19 cellular contexts compared by ENCODE assay signal in the genomic region with DNA sequence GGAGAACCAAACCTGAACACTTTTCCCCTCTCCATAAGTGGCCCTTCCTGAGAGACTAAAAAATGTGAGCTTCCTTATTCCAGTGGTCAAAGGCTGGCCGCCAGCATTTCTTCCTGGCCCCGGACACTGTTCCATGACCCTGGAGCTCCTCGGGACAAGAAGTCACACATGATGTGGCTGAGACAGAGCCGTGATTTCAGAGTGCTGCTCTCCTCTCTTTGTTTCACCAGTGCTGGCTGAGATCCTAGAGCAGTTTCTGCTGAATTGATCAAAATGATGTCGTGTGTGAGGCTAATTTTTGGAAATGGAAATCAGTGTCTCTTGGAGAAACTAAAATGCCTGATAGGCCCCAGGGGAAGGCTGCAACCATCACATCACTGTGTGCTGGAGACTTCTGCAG.
A peak's percentile ranks its signal among the peaks of the same experiment; 100 is the strongest.
DNase-seq lines count a peak whose midpoint lies in the region; ATAC-seq and TF ChIP-seq lines count a peak whose summit lies in the region.
"Had no signal": no experiment of that assay in that cellular context is flagged by ENCODE, and none has a peak within 500 bp of the region (broad histone marks: within the 10 kb centered on the region; RNA-seq: fewer than 3 reads in every experiment).

No MANE protein-coding gene starts in this region.

- no peak overlapping the region for H3K9ac ChIP-seq in IMR-90 (ENCODE audit: low read depth, low read length)

- no peak overlapping the region for H3K14ac ChIP-seq in IMR-90 (replicated peaks; ENCODE audit: low read depth, low read length)

- no peak overlapping the region for H3K56ac ChIP-seq in IMR-90 (ENCODE audit: extremely low read depth, insufficient read depth, low read length)

- H3K36me3 ChIP-seq in IMR-90 (ENCODE audit: control insufficient read depth, insufficient read depth, low read length) (no peaks in the 10 kb centered on the region), esophagus muscularis mucosa (no peaks in the 10 kb centered on the region), gastrocnemius medialis (no peaks in the 10 kb centered on the region)
- H3K36me3 ChIP-seq: neutrophil had no signal

- H3K4me3 ChIP-seq in IMR-90 (ENCODE audit: insufficient read depth, low read depth, low read length), result no peak overlapping the region
- H3K4me3 ChIP-seq in esophagus muscularis mucosa, result no peak overlapping the region
- H3K4me3 ChIP-seq in gastrocnemius medialis, result no peak overlapping the region
- H3K4me3 ChIP-seq: K562 had no signal

- no peaks in the 10 kb centered on the region for H3K9me3 Mint-ChIP-seq in mesothelial cell of epicardium
- H3K9me3 Mint-ChIP-seq: dendritic cell treated with granulocyte-macrophage colony-stimulating factor and Interleukin-4, amounts not matched to agents 40 ng/mL and 50 ng/mL, for 4 days; T-cell had no signal

- peak overlapping the region; percentile 30 for H3K27ac Mint-ChIP-seq in mesothelial cell of epicardium
- H3K27ac Mint-ChIP-seq: activated naive CD4-positive, alpha-beta T cell treated with anti-CD3 and anti-CD28 coated beads for 36 hours; dendritic cell treated with granulocyte-macrophage colony-stimulating factor and Interleukin-4, amounts not matched to agents 40 ng/mL and 50 ng/mL, for 4 days had no signal

- BruUV-seq in IMR-90 (replicated peaks; lab: Mats Ljungman, UMichigan), result no TSS peak

- dilution Hi-C loops in IMR-90 (cut with HindIII; ENCODE audit: low sequenced_read_pairs, unreplicated experiment), result no loop called here

- no peaks in the 10 kb centered on the region for H3K27me3 Mint-ChIP-seq in mesothelial cell of epicardium (ENCODE audit: low read depth)
- H3K27me3 Mint-ChIP-seq: dendritic cell treated with granulocyte-macrophage colony-stimulating factor and Interleukin-4, amounts not matched to agents 40 ng/mL and 50 ng/mL, for 4 days; T-cell had no signal

- peak overlapping the region; percentile 50; the same call in 1 of the 2 replicates for H4K91ac ChIP-seq in IMR-90 (ENCODE audit: insufficient read depth, low read depth, low read length)

- WGBS in IMR-90 (ENCODE audit: extremely low coverage in 2 of 2, insufficient read length in 1 of 2), 2 experiments, result 47% methylated on average over 5 of the region's 5 CpGs; no CpG with 5 or more reads in 1 of the 2 experiments
- WGBS in esophagus muscularis mucosa, result 66% methylated on average over 4 of the region's 5 CpGs

- no peak overlapping the region for H2BK5ac ChIP-seq in IMR-90 (ENCODE audit: low read depth, low read length, poor library complexity, severe bottlenecking)

- H3K4ac ChIP-seq in IMR-90 (ENCODE audit: low read depth, low read length), result peak overlapping the region; percentile 14; the same call in 1 of the 2 replicates

- in situ Hi-C loops in IMR-90 (cut with MboI; ENCODE audit: low sequenced_read_pairs) (no loop called here), gastrocnemius medialis (cut with MboI; ENCODE audit: low sequenced_read_pairs in 4 of 4) (no loop called here)

- peaks cover 13% of the 10 kb centered on the region for H3K9me1 ChIP-seq in IMR-90 (ENCODE audit: insufficient read depth, low read length)

- TF ChIP-seq RAD21 in IMR-90 (IDR thresholded peaks at IDR 0.05; ENCODE audit: low read length), result no peak

- peak overlapping the region in 1 of 2 experiments; percentile 38; a peak in 1 of 4 replicates for H4K8ac ChIP-seq in IMR-90 (ENCODE audit: low read depth in 2 of 2, low read length in 2 of 2)

- no peak overlapping the region for H2AK9ac ChIP-seq in IMR-90 (replicated peaks; ENCODE audit: low read depth, low read length, poor library complexity)

- TF ChIP-seq CTCF in IMR-90 (conservative IDR thresholded peaks at IDR 0.05; ENCODE audit: low read depth, low read length) (no peak), esophagus muscularis mucosa (IDR thresholded peaks at IDR 0.05) (no peak), mesothelial cell of epicardium (IDR thresholded peaks at IDR 0.05; ENCODE audit: unreplicated experiment) (no peak), gastrocnemius medialis (IDR thresholded peaks at IDR 0.05 in 4 of 5, conservative IDR thresholded peaks at IDR 0.05 in 1 of 5) (no peak)

- no peak overlapping the region for H2BK20ac ChIP-seq in IMR-90 (ENCODE audit: low read depth, low read length)

- H3K4me2 ChIP-seq in IMR-90 (ENCODE audit: low read depth, low read length), result no peak overlapping the region

- H3K4me1 Mint-ChIP-seq in mesothelial cell of epicardium, result peaks cover 52% of the 10 kb centered on the region

- H3K27ac ChIP-seq in IMR-90 (ENCODE audit: insufficient read depth, low read length) (no peak overlapping the region), esophagus muscularis mucosa (replicated peaks in 1 of 4) (peak overlapping the region in 3 of 4 donors; percentile 12 to 43 (median 27)), gastrocnemius medialis (no peak overlapping the region)
- H3K27ac ChIP-seq: neutrophil had no signal

- H3K23ac ChIP-seq in IMR-90 (ENCODE audit: low read depth, low read length), result no peak overlapping the region

- H3K4me1 ChIP-seq in IMR-90 (ENCODE audit: control insufficient read depth, insufficient read depth, low read length), result peaks cover 18% of the 10 kb centered on the region
- H3K4me1 ChIP-seq in esophagus muscularis mucosa, result peaks cover 0 to 11% (median 6%) of the 10 kb centered on the region in 4 donors
- H3K4me1 ChIP-seq in gastrocnemius medialis, result no peaks in the 10 kb centered on the region

- POLR2A ChIA-PET in IMR-90 (lab: Charles Lee; ENCODE audit: unreplicated experiment), result no interaction called here

- H3K79me1 ChIP-seq in IMR-90 (ENCODE audit: low read depth in 1 of 2, low read length in 2 of 2), result no peaks in the 10 kb centered on the region; a peak in 1 of 4 replicates

- H2AK5ac ChIP-seq in IMR-90 (ENCODE audit: low read depth, low read length), result peak overlapping the region; percentile 36

- intact Hi-C loops in IMR-90 (cut with micrococcal nuclease), result no loop called here
- intact Hi-C loops in esophagus muscularis mucosa (cut with DNase I), result no loop called here
- intact Hi-C loops in gastrocnemius medialis (cut with DNase I; ENCODE audit: low total_unique reads), result no loop called here

- peak overlapping the region; percentile 62; the same call in 1 of the 3 replicates for H2BK15ac ChIP-seq in IMR-90 (ENCODE audit: low read depth, low read length)

- ATAC-seq in IMR-90 (ENCODE audit: low read depth) (no peak), gastrocnemius medialis (peak; percentile 33 to 62), GM19023 (IDR thresholded peaks at IDR 0.05; ENCODE audit: unreplicated experiment) (no peak)
- ATAC-seq: K562, T-cell had no signal

- TF ChIP-seq POLR2A in IMR-90 (IDR thresholded peaks at IDR 0.05; ENCODE audit: low read depth, low read length) (no peak), esophagus muscularis mucosa (IDR thresholded peaks at IDR 0.05; ENCODE audit: low read depth) (no peak), gastrocnemius medialis (IDR thresholded peaks at IDR 0.05) (no peak)

- peak overlapping the region; percentile 0; the same call in 1 of the 2 replicates for H4K5ac ChIP-seq in IMR-90 (ENCODE audit: low read depth, low read length)

- H3K36me3 Mint-ChIP-seq in mesothelial cell of epicardium, result no peaks in the 10 kb centered on the region
- H3K36me3 Mint-ChIP-seq: T-cell had no signal

- no peak overlapping the region for H2AFZ ChIP-seq in IMR-90 (replicated peaks; ENCODE audit: low read length, poor library complexity)

- CTCF ChIA-PET in IMR-90 (lab: Yijun Ruan, JAX), result interaction anchor here (0.5 to 1.0 kb wide), 2 partner anchors 9 to 1753 kb away, joined by 3 to 7 read pairs; no protein-coding TSS in a partner anchor

- H2BK120ac ChIP-seq in IMR-90 (ENCODE audit: low read depth, low read length), result peak overlapping the region; percentile 44; the same call in 1 of the 2 replicates

- TF ChIP-seq EP300 in esophagus muscularis mucosa (IDR thresholded peaks at IDR 0.05), result no peak

- H3K4me3 Mint-ChIP-seq in mesothelial cell of epicardium, result no peak overlapping the region
- H3K4me3 Mint-ChIP-seq: activated naive CD4-positive, alpha-beta T cell treated with anti-CD3 and anti-CD28 coated beads for 36 hours; dendritic cell treated with granulocyte-macrophage colony-stimulating factor and Interleukin-4, amounts not matched to agents 40 ng/mL and 50 ng/mL, for 4 days had no signal

- H4K20me1 ChIP-seq in IMR-90 (ENCODE audit: insufficient read depth, low read length), result no peaks in the 10 kb centered on the region

- H3K27me3 ChIP-seq in IMR-90 (ENCODE audit: control insufficient read depth, insufficient read depth, low read length) (no peaks in the 10 kb centered on the region), esophagus muscularis mucosa (no peaks in the 10 kb centered on the region), gastrocnemius medialis (no peaks in the 10 kb centered on the region)
- H3K27me3 ChIP-seq: neutrophil had no signal

- no peaks in the 10 kb centered on the region for H3K9me3 ChIP-seq in IMR-90 (ENCODE audit: control insufficient read depth, insufficient read depth, low read length)
- H3K9me3 ChIP-seq in esophagus muscularis mucosa, result no peaks in the 10 kb centered on the region
- no peaks in the 10 kb centered on the region for H3K9me3 ChIP-seq in gastrocnemius medialis
- H3K9me3 ChIP-seq: neutrophil had no signal

- peak overlapping the region; percentile 9; the same call in 1 of the 2 replicates for H3K18ac ChIP-seq in IMR-90 (ENCODE audit: low read depth, low read length)

- DNase-seq in IMR-90, result no peak
- DNase-seq in esophagus muscularis mucosa (ENCODE audit: extremely low spot score), result peak; percentile 91
- no peak for DNase-seq in mesothelial cell of epicardium (ENCODE audit: low spot score in 2 of 2, unreplicated experiment in 2 of 2)
- DNase-seq in gastrocnemius medialis, result peak in 1 of 2 donors; percentile 32
- no peak for DNase-seq in globus pallidus (ENCODE audit: low spot score)
- no peak for DNase-seq in NCI-H2227 treated with DMSO at 0.1 percent for 48 hours (lab: John Stamatoyannopoulos, UW)
- DNase-seq in putamen (ENCODE audit: low spot score), result no peak
- DNase-seq: activated CD4-positive, alpha-beta T cell treated with anti-CD3 and anti-CD28 coated beads, Interleukin-2, amount 50 U/mL, for 48 hours; activated naive CD4-positive, alpha-beta T cell treated with anti-CD3 and anti-CD28 coated beads for 36 hours; activated T-cell treated with anti-CD3 and anti-CD28 coated beads, Interleukin-2, amount 50 U/mL, for 1 hour; Calu3; mesendoderm; NCI-H1930; substantia nigra; T-cell had no signal

TF ChIP-seq in IMR-90, 13 proteins besides CTCF, POLR2A, EP300 and RAD21 (continues in another document):
- no peak for TF ChIP-seq CEBPB (IDR thresholded peaks at IDR 0.05; ENCODE audit: low read depth, low read length)
- no peak for TF ChIP-seq MAZ (IDR thresholded peaks at IDR 0.05; ENCODE audit: borderline replicate concordance, low read depth, low read length)
- no peak for TF ChIP-seq MXI1 (IDR thresholded peaks at IDR 0.05; ENCODE audit: borderline replicate concordance, low read depth, low read length)
- TF ChIP-seq BHLHE40 (IDR thresholded peaks at IDR 0.05; ENCODE audit: low read depth, low read length), result no peak

Comparison
In these comparisons a context has a peak if more than half of its experiments do, and no peak if none do; other contexts are left out.
1. ATAC-seq: peak in gastrocnemius medialis (2 of 2); none in IMR-90 (single experiment) and GM19023 (single experiment).
2. H3K27ac ChIP-seq: peak in esophagus muscularis mucosa (3 of 4); none in IMR-90 (single experiment) and gastrocnemius medialis (0 of 4).